8 cellular contexts compared by ENCODE assay signal in the genomic region with DNA sequence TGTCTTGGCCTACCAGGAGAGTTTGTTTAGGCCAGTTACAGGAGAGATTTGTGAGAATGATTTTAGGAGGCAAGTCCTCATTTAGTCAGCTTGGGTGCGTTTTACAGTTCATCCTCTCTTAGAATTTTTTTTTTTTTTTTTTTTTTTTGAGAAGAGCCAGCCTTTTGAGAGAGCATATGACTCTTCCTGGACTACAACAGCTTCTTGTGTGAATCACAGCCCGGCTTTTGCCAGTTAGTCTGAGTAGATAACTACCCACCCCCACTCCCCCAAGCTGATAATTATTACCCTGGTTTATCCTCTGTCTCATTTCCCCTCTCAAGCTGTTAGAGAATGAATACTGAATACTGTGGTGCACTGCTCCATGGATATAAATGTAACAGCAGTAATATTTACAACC. TPM values are rescaled to one million over a fixed set of nuclear protein-coding genes. Genes with fewer than 3 reads are reported as not detected.
DNase-seq lines count a peak whose midpoint lies in the region; ATAC-seq and TF ChIP-seq lines count a peak whose summit lies in the region.

No MANE protein-coding gene starts in this region.

- H3K4me2 ChIP-seq in SU-DHL-6 (ENCODE audit: low read depth, low read length, poor library complexity, severe bottlenecking) = peak overlapping the region; percentile 87

- H3K27ac ChIP-seq in SU-DHL-6 (ENCODE audit: low read depth, low read length) = peak overlapping the region; percentile 80
- peak overlapping the region; percentile 97 for H3K27ac ChIP-seq in naive thymus-derived CD4-positive, alpha-beta T cell (ENCODE audit: low read depth, low read length)

- peaks cover 30% of the 10 kb centered on the region for H3F3A ChIP-seq in SU-DHL-6 (ENCODE audit: insufficient read depth)

- peak overlapping the region; percentile 23 for H3K9ac ChIP-seq in SU-DHL-6 (ENCODE audit: low read length)

- POLR2A ChIA-PET in naive thymus-derived CD4-positive, alpha-beta T cell (lab: Charles Lee) = interaction anchor here (0.6 to 15.9 kb wide), 15 partner anchors 7 to 110 kb away, joined by 3 to 762 read pairs (median 6); a partner anchor contains a TSS

- no peaks in the 10 kb centered on the region for H3K9me2 ChIP-seq in SU-DHL-6 (replicated peaks; ENCODE audit: insufficient read depth, low read length)

- intact Hi-C loops in naive thymus-derived CD4-positive, alpha-beta T cell (cut with micrococcal nuclease) = loop anchor here (1.0 to 10.0 kb wide), 2 partner anchors 10 to 1053 kb away; a partner anchor contains a TSS

- 0 out of 2 replicates have a peak, but pooled peaks cover 6% of the 10 kb centered on the region for H3K36me3 ChIP-seq in SU-DHL-6 (ENCODE audit: low read length)
- H3K36me3 ChIP-seq in naive thymus-derived CD4-positive, alpha-beta T cell (ENCODE audit: control insufficient read depth in 2 of 3, insufficient read depth in 3 of 3, low read length in 3 of 3) = no peaks in the 10 kb centered on the region

- DNase-seq in activated T-cell treated with anti-CD3 and anti-CD28 coated beads, Interleukin-2, amount 50 U/mL, for 24 hours = no peak
- no peak for DNase-seq in activated T-cell treated with anti-CD3 and anti-CD28 coated beads for 4 hours
- DNase-seq in effector CD4-positive, alpha-beta T cell = peak; percentile 43
- DNase-seq in naive thymus-derived CD4-positive, alpha-beta T cell = no peak
- DNase-seq in occipital lobe (lab: John Stamatoyannopoulos, UW) = no peak

- no peaks in the 10 kb centered on the region for H3K27me3 Mint-ChIP-seq in activated T-cell treated with anti-CD3 and anti-CD28 coated beads, Interleukin-2, amount 50 U/mL, for 24 hours
- no peaks in the 10 kb centered on the region for H3K27me3 Mint-ChIP-seq in naive thymus-derived CD4-positive, alpha-beta T cell

- peaks cover 83% of the 10 kb centered on the region for H3K4me1 Mint-ChIP-seq in activated T-cell treated with anti-CD3 and anti-CD28 coated beads, Interleukin-2, amount 50 U/mL, for 24 hours (ENCODE audit: low read depth)
- H3K4me1 Mint-ChIP-seq in naive thymus-derived CD4-positive, alpha-beta T cell = peaks cover 62 to 92% (median 87%) of the 10 kb centered on the region in 7 donors

- H3K36me3 Mint-ChIP-seq in activated T-cell treated with anti-CD3 and anti-CD28 coated beads, Interleukin-2, amount 50 U/mL, for 24 hours (ENCODE audit: low read depth) = peaks cover 87% of the 10 kb centered on the region
- H3K36me3 Mint-ChIP-seq in naive thymus-derived CD4-positive, alpha-beta T cell = peaks cover 0 to 55% (median 20%) of the 10 kb centered on the region in 5 donors

- no peaks in the 10 kb centered on the region for H3K27me3 ChIP-seq in SU-DHL-6 (ENCODE audit: low read length)
- no peaks in the 10 kb centered on the region for H3K27me3 ChIP-seq in naive thymus-derived CD4-positive, alpha-beta T cell (ENCODE audit: control insufficient read depth in 2 of 2, insufficient read depth in 2 of 2, low read length in 2 of 2)

- H3K4me1 ChIP-seq in naive thymus-derived CD4-positive, alpha-beta T cell (ENCODE audit: control insufficient read depth in 2 of 2, insufficient read depth in 2 of 2, low read length in 2 of 2) = peaks cover 73 to 75% of the 10 kb centered on the region in 2 donors

- CTCF ChIA-PET in naive thymus-derived CD4-positive, alpha-beta T cell (lab: Charles Lee) = interaction anchor here (1.1 to 4.6 kb wide), 6 partner anchors 10 to 111 kb away, joined by 3 to 35 read pairs (median 8); no protein-coding TSS in a partner anchor

- H3K9me3 Mint-ChIP-seq in activated T-cell treated with anti-CD3 and anti-CD28 coated beads, Interleukin-2, amount 50 U/mL, for 24 hours = no peaks in the 10 kb centered on the region
- H3K9me3 Mint-ChIP-seq in naive thymus-derived CD4-positive, alpha-beta T cell = peaks cover 0 to 3% (median 0%) of the 10 kb centered on the region in 11 donors

- peaks cover 96% of the 10 kb centered on the region for H3K79me2 ChIP-seq in SU-DHL-6 (ENCODE audit: insufficient read depth, low read length)

- TF ChIP-seq CTCF in SU-DHL-6 (IDR thresholded peaks at IDR 0.05; ENCODE audit: insufficient read depth, low read length, poor library complexity, severe bottlenecking) = no peak

- no peak overlapping the region for H3K4me3 ChIP-seq in SU-DHL-6 (ENCODE audit: insufficient read depth, low read length, poor library complexity, severe bottlenecking)
- peak overlapping the region; percentile 68 for H3K4me3 ChIP-seq in naive thymus-derived CD4-positive, alpha-beta T cell (ENCODE audit: low read length)

- H3K27ac Mint-ChIP-seq in activated T-cell treated with anti-CD3 and anti-CD28 coated beads, Interleukin-2, amount 50 U/mL, for 24 hours = peak overlapping the region; percentile 99
- H3K27ac Mint-ChIP-seq in naive thymus-derived CD4-positive, alpha-beta T cell = peak overlapping the region; percentile 96 to 100 (median 100)

- H3K4me3 Mint-ChIP-seq in activated T-cell treated with anti-CD3 and anti-CD28 coated beads, Interleukin-2, amount 50 U/mL, for 24 hours = peak overlapping the region; percentile 99
- H3K4me3 Mint-ChIP-seq in naive thymus-derived CD4-positive, alpha-beta T cell = peak overlapping the region; percentile 79 to 100 (median 94)

- no peak for ATAC-seq in naive thymus-derived CD4-positive, alpha-beta T cell
- ATAC-seq in HG03432 (IDR thresholded peaks at IDR 0.05; ENCODE audit: unreplicated experiment) = no peak
- no peak for ATAC-seq in GM21723 (IDR thresholded peaks at IDR 0.05; ENCODE audit: unreplicated experiment)

- H3K9me3 ChIP-seq in SU-DHL-6 (ENCODE audit: insufficient read depth, low read length) = no peaks in the 10 kb centered on the region
- H3K9me3 ChIP-seq in naive thymus-derived CD4-positive, alpha-beta T cell (ENCODE audit: control insufficient read depth in 2 of 3, low read length in 3 of 3) = no peaks in the 10 kb centered on the region

- no peak overlapping the region for H2AFZ ChIP-seq in SU-DHL-6 (ENCODE audit: low read depth, low read length, severe bottlenecking)

- H4K20me1 ChIP-seq in SU-DHL-6 (ENCODE audit: low read depth, low read length) = no peaks in the 10 kb centered on the region

RNA-seq across cellular contexts. Expression of a gene that starts 7.8 kb away (rescaled TPM):
- total RNA-seq in naive thymus-derived CD4-positive, alpha-beta T cell = 100 to 1,000 TPM; 144 to 492 (median 393) TPM
- 100 to 1,000 TPM in 1 of 2 donors, 10 to 100 TPM in 1; 70.0 to 103 TPM for polyA plus RNA-seq in naive thymus-derived CD4-positive, alpha-beta T cell
- 165 TPM for total RNA-seq in occipital lobe
